In genomic region chr19:18520848-18521691, GRCh38 we compare ENCODE assay signal across 8 cellular contexts. TPM values are rescaled to one million over a fixed set of nuclear protein-coding genes. Genes with fewer than 3 reads are reported as not detected.
A peak's percentile ranks its signal among the peaks of the same experiment; 100 is the strongest.
DNase-seq lines count a peak whose midpoint lies in the region; ATAC-seq and TF ChIP-seq lines count a peak whose summit lies in the region.

No MANE protein-coding gene starts in this region.

- no CpG with 5 or more reads among the region's 41 CpGs for WGBS in mesendoderm (ENCODE audit: extremely low coverage, insufficient coverage, low lambda C conversion rate)

- no peak overlapping the region for H4K8ac ChIP-seq in mesendoderm (ENCODE audit: low read depth, low read length)

- H3K4me3 Mint-ChIP-seq in type B pancreatic cell: peak overlapping the region; percentile 96

- peak overlapping the region; percentile 90 for H3K4me3 ChIP-seq in SK-N-MC
- H3K4me3 ChIP-seq in coronary artery: peak overlapping the region; percentile 93
- peak overlapping the region; percentile 98 for H3K4me3 ChIP-seq in mesendoderm (ENCODE audit: low read length)

- peak overlapping the region; percentile 44 for H3K4me2 ChIP-seq in mesendoderm (ENCODE audit: low read length)

- H2BK5ac ChIP-seq in mesendoderm (ENCODE audit: low read length): no peak overlapping the region

- peak overlapping the region; percentile 53; the same call in 1 of the 2 replicates for H3K27ac ChIP-seq in SK-N-MC
- peak overlapping the region; percentile 97 to 98 for H3K27ac ChIP-seq in coronary artery
- H3K27ac ChIP-seq in mesendoderm (ENCODE audit: low read depth, low read length): peak overlapping the region; percentile 52

- H3K9me3 Mint-ChIP-seq in type B pancreatic cell: no peaks in the 10 kb centered on the region

- H3K4me1 Mint-ChIP-seq in type B pancreatic cell (ENCODE audit: unreplicated experiment): peaks cover 8% of the 10 kb centered on the region

- H3K56ac ChIP-seq in mesendoderm (ENCODE audit: low read length): peak overlapping the region; percentile 100

- no peaks in the 10 kb centered on the region for H3K9me3 ChIP-seq in SK-N-MC (ENCODE audit: low read depth, low read length)

- H3K4me1 ChIP-seq in mesendoderm (ENCODE audit: control insufficient read depth, low read depth, low read length): peaks cover 3% of the 10 kb centered on the region

- H3K27me3 Mint-ChIP-seq in type B pancreatic cell: no peaks in the 10 kb centered on the region

- H2AK5ac ChIP-seq in mesendoderm (ENCODE audit: low read length): no peak overlapping the region

- H3K79me2 ChIP-seq in mesendoderm (ENCODE audit: control insufficient read depth, insufficient read depth, low read length): peaks cover 28% of the 10 kb centered on the region

- H3K4ac ChIP-seq in mesendoderm (ENCODE audit: low read depth, low read length): no peak overlapping the region

- peak overlapping the region; percentile 85 for H3K23ac ChIP-seq in mesendoderm (ENCODE audit: low read length)

- TF ChIP-seq CTCF in coronary artery (IDR thresholded peaks at IDR 0.05) (no peak), type B pancreatic cell (conservative IDR thresholded peaks at IDR 0.05) (peak; percentile 23)

- H3K27me3 ChIP-seq in mesendoderm (ENCODE audit: insufficient read depth, low read length, poor library complexity): no peaks in the 10 kb centered on the region

- H2BK120ac ChIP-seq in mesendoderm (ENCODE audit: low read depth, low read length): no peak overlapping the region

- H3K36me3 ChIP-seq in SK-N-MC (ENCODE audit: insufficient read depth, low read length) (no peaks in the 10 kb centered on the region), mesendoderm (ENCODE audit: control insufficient read depth, insufficient read depth, low read length) (no peaks in the 10 kb centered on the region)

- no peak overlapping the region for H2BK15ac ChIP-seq in mesendoderm (replicated peaks; ENCODE audit: low read depth)

- no peaks in the 10 kb centered on the region for H3K36me3 Mint-ChIP-seq in type B pancreatic cell

- H3K9ac ChIP-seq in SK-N-MC (ENCODE audit: insufficient read length) (peak overlapping the region; percentile 82), mesendoderm (ENCODE audit: low read length) (peak overlapping the region; percentile 98)

- DNase-seq in DMS 273 (lab: John Stamatoyannopoulos, UW; ENCODE audit: unreplicated experiment) (peak; percentile 61), DMS 273 treated with DMSO at 0.1 percent for 48 hours (lab: John Stamatoyannopoulos, UW) (no peak), SK-N-MC (ENCODE audit: low read depth, low spot score) (no peak), coronary artery (ENCODE audit: low spot score) (peak; percentile 86), mesendoderm (peak; percentile 33), type B pancreatic cell (ENCODE audit: extremely low spot score, unreplicated experiment) (no peak), NCI-H446 treated with DMSO at 0.1 percent for 48 hours (lab: John Stamatoyannopoulos, UW) (no peak)

- H4K5ac ChIP-seq in mesendoderm (ENCODE audit: low read length): no peak overlapping the region

- peak overlapping the region; percentile 98 for H3K27ac Mint-ChIP-seq in type B pancreatic cell

- peak overlapping the region; percentile 8 for H3K18ac ChIP-seq in mesendoderm (ENCODE audit: low read length)

- no peak for ATAC-seq in HG03159 (IDR thresholded peaks at IDR 0.05; ENCODE audit: unreplicated experiment)

- H3K79me1 ChIP-seq in mesendoderm (ENCODE audit: low read length): peaks cover 18% of the 10 kb centered on the region

RNA-seq across cellular contexts. Expression of gene ELL, which starts 0.8 kb away (rescaled TPM):
- 9.6 TPM for polyA plus RNA-seq in mesendoderm (2013, experiment 1 of 2)
- 9.3 TPM for polyA plus RNA-seq in mesendoderm (2013, experiment 2 of 2)
- 13.6 and 16.7 TPM in 2 replicates for total RNA-seq in type B pancreatic cell (ENCODE audit: low replicate concordance)

RNA-seq across cellular contexts. Expression of gene FKBP8, which starts 22.3 kb away (rescaled TPM):
- 132 TPM for polyA plus RNA-seq in mesendoderm (2013, experiment 1 of 2)
- polyA plus RNA-seq in mesendoderm (2013, experiment 2 of 2): 131 TPM
- 151 and 191 TPM in 2 replicates for total RNA-seq in type B pancreatic cell (ENCODE audit: low replicate concordance)

RNA-seq across cellular contexts. Expression of gene KXD1, which starts 36.6 kb away (rescaled TPM):
- polyA plus RNA-seq in mesendoderm (2013, experiment 1 of 2): 119 TPM
- polyA plus RNA-seq in mesendoderm (2013, experiment 2 of 2): 123 TPM
- total RNA-seq in type B pancreatic cell (ENCODE audit: low replicate concordance): 72.9 and 73.9 TPM in 2 replicates

RNA-seq across cellular contexts. Expression of gene UBA52, which starts 50.6 kb away (rescaled TPM):
- polyA plus RNA-seq in mesendoderm (2013, experiment 1 of 2): 1,632 TPM
- 1,662 TPM for polyA plus RNA-seq in mesendoderm (2013, experiment 2 of 2)
- total RNA-seq in type B pancreatic cell (ENCODE audit: low replicate concordance): 1,126 and 1,202 TPM in 2 replicates

Comparison
In these comparisons a context has a peak if more than half of its experiments do, and no peak if none do; other contexts are left out.
1. DNase-seq: peak in DMS 273 (single experiment), coronary artery (single experiment) and mesendoderm (single experiment); none in DMS 273 treated with DMSO at 0.1 percent for 48 hours (single experiment), SK-N-MC (single experiment), type B pancreatic cell (single experiment) and NCI-H446 treated with DMSO at 0.1 percent for 48 hours (single experiment).
2. Peak in every context shown above with its lines, with median percentiles within 50 percentile points of each other: H3K27ac ChIP-seq and H3K4me3 ChIP-seq.